Comparison of ENCODE assay signal across 10 cellular contexts in the genomic region with DNA sequence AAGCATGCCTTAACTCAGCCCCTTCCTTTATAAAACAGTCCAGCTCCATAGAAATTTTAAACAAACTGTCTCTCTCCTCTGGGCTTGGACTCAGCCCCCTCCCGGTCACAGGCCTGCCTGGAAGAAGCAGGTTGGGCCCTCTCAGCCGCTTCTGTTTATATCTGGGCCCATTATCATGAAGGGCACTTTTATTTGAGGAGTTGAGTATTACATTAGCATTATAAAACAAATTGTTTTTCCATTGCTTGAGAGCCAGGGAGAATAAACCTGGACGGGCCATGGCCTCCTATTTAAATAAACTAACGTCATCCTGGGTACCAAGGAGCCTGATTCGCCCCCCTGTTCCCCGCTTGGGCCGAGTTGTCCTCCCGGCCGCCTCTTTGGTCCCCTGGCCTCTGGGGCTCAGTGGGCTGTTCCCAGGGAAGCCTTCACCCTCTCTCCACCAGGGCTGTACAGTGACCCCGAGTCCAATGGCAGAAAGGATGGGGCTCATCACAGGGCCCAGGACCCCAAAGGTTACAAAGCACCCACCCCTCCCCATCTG. TPM values are rescaled to one million over a fixed set of nuclear protein-coding genes. Genes with fewer than 3 reads are reported as not detected.
"Had no signal": no experiment of that assay in that cellular context is flagged by ENCODE, and none has a peak within 500 bp of the region (broad histone marks: within the 10 kb centered on the region; RNA-seq: fewer than 3 reads in every experiment).

No MANE protein-coding gene starts in this region.

- H3K4me1 Mint-ChIP-seq: activated naive CD8-positive, alpha-beta T cell treated with anti-CD3 and anti-CD28 coated beads for 36 hours had no signal

- DNase-seq: activated effector memory CD4-positive, alpha-beta T cell treated with anti-CD3 and anti-CD28 coated beads, Interleukin-2, amount 50 U/mL, for 16 hours; activated naive CD8-positive, alpha-beta T cell treated with anti-CD3 and anti-CD28 coated beads for 36 hours; activated T-cell treated with anti-CD3 and anti-CD28 coated beads, Interleukin-2, amount 50 U/mL, for 24 hours; cerebellar nuclear complex; stimulated activated CD4-positive, alpha-beta T cell treated with anti-CD3 and anti-CD28 coated beads, Interleukin-12 subunit alpha, Interleukin-12 subunit beta, amount 100 ng/mL, for 4 hours; stimulated activated naive CD4-positive, alpha-beta T cell treated with Interleukin-2 at 50 U/mL for 16 hours; T-helper 2 cell had no signal

- H3K27ac ChIP-seq: esophagus muscularis mucosa had no signal

- H3K27ac Mint-ChIP-seq: activated naive CD8-positive, alpha-beta T cell treated with anti-CD3 and anti-CD28 coated beads for 36 hours; activated T-cell treated with anti-CD3 and anti-CD28 coated beads, Interleukin-2, amount 50 U/mL, for 24 hours; natural killer cell treated with Interleukin-12 subunit alpha and Interleukin-12 subunit beta and Interleukin-15 and Interleukin-18, amount 100 ng/mL, for 72 hours had no signal

- H3K36me3 Mint-ChIP-seq: activated naive CD8-positive, alpha-beta T cell treated with anti-CD3 and anti-CD28 coated beads for 36 hours; natural killer cell treated with Interleukin-12 subunit alpha and Interleukin-12 subunit beta and Interleukin-15 and Interleukin-18, amount 100 ng/mL, for 72 hours had no signal

- H3K4me3 Mint-ChIP-seq: activated naive CD8-positive, alpha-beta T cell treated with anti-CD3 and anti-CD28 coated beads for 36 hours; activated T-cell treated with anti-CD3 and anti-CD28 coated beads, Interleukin-2, amount 50 U/mL, for 24 hours; natural killer cell treated with Interleukin-12 subunit alpha and Interleukin-12 subunit beta and Interleukin-15 and Interleukin-18, amount 100 ng/mL, for 72 hours had no signal

- H3K9me3 Mint-ChIP-seq: activated naive CD8-positive, alpha-beta T cell treated with anti-CD3 and anti-CD28 coated beads for 36 hours; activated T-cell treated with anti-CD3 and anti-CD28 coated beads, Interleukin-2, amount 50 U/mL, for 24 hours; natural killer cell treated with Interleukin-12 subunit alpha and Interleukin-12 subunit beta and Interleukin-15 and Interleukin-18, amount 100 ng/mL, for 72 hours had no signal

- H3K36me3 ChIP-seq: esophagus muscularis mucosa, suprapubic skin had no signal

- H3K9me3 ChIP-seq: suprapubic skin had no signal

RNA-seq across cellular contexts. Expression of a gene that starts 13.2 kb away (rescaled TPM):
- total RNA-seq: activated naive CD8-positive, alpha-beta T cell treated with anti-CD3 and anti-CD28 coated beads for 36 hours; natural killer cell treated with Interleukin-12 subunit alpha and Interleukin-12 subunit beta and Interleukin-15 and Interleukin-18, amount 100 ng/mL, for 72 hours had no signal
